Comparison of ENCODE assay signal across 15 cellular contexts in genomic region chr2:133240505-133241230, GRCh38.
A peak's percentile ranks its signal among the peaks of the same experiment; 100 is the strongest.
DNase-seq lines count a peak whose midpoint lies in the region; TF ChIP-seq lines count a peak whose summit lies in the region.
"Had no signal": no experiment of that assay in that cellular context is flagged by ENCODE, and none has a peak within 500 bp of the region (broad histone marks: within the 10 kb centered on the region; RNA-seq: fewer than 3 reads in every experiment).

No MANE protein-coding gene starts in this region.

- peak overlapping the region in 2 of 4 donors; percentile 4 to 19 for H3K4me3 ChIP-seq in esophagus squamous epithelium
- H3K4me3 ChIP-seq in skin epidermis: no peak overlapping the region
- H3K4me3 ChIP-seq: transverse colon had no signal

- in situ Hi-C loops in GM13976 (cut with MboI; ENCODE audit: low sequenced_read_pairs, unreplicated experiment): no loop called here

- intact Hi-C loops in esophagus squamous epithelium (cut with DNase I): no loop called here
- intact Hi-C loops in activated T-helper 1 cell treated with anti-CD3 and anti-CD28 coated beads, Interleukin-12 subunit alpha, Interleukin-12 subunit beta, Interleukin-2, Interleukin-4 antibody, amounts not matched to agents 30 ng/mL and 10 ng/mL and 1 ng/mL, durations not matched to agents 14 hours and 24 hours and 36 hours (cut with micrococcal nuclease): no loop called here

- WGBS in esophagus squamous epithelium, 2 donors: 40 to 59% methylated on average over 5 of the region's 5 CpGs

- no peaks in the 10 kb centered on the region for H3K27me3 Mint-ChIP-seq in activated T-helper 1 cell treated with anti-CD3 and anti-CD28 coated beads, Interleukin-12 subunit alpha, Interleukin-12 subunit beta, Interleukin-2, Interleukin-4 antibody, amounts not matched to agents 30 ng/mL and 10 ng/mL and 1 ng/mL, durations not matched to agents 14 hours and 24 hours and 36 hours (ENCODE audit: insufficient read depth)
- no peaks in the 10 kb centered on the region for H3K27me3 Mint-ChIP-seq in glutamatergic neuron (ENCODE audit: unreplicated experiment)
- H3K27me3 Mint-ChIP-seq: activated CD8-positive, alpha-beta T cell treated with anti-CD3 and anti-CD28 coated beads for 36 hours had no signal

- peak; percentile 43 for DNase-seq in EH (ENCODE audit: low read depth)
- peak; percentile 78 for DNase-seq in NCI-H82 treated with DMSO at 0.1 percent for 48 hours (lab: John Stamatoyannopoulos, UW; ENCODE audit: unreplicated experiment)
- no peak for DNase-seq in esophagus squamous epithelium (lab: John Stamatoyannopoulos, UW)
- no peak for DNase-seq in GM13976 (ENCODE audit: low spot score)
- DNase-seq in activated T-helper 1 cell treated with anti-CD3 and anti-CD28 coated beads, Interleukin-12 subunit alpha, Interleukin-12 subunit beta, Interleukin-2, Interleukin-4 antibody, amounts not matched to agents 30 ng/mL and 10 ng/mL and 1 ng/mL, durations not matched to agents 14 hours and 24 hours and 36 hours (ENCODE audit: low spot score): no peak
- DNase-seq in NCI-H2081 (lab: John Stamatoyannopoulos, UW): no peak
- DNase-seq in glutamatergic neuron: no peak
- DNase-seq: activated CD8-positive, alpha-beta T cell treated with anti-CD3 and anti-CD28 coated beads for 36 hours; activated naive CD4-positive, alpha-beta T cell treated with anti-CD3 and anti-CD28 coated beads for 36 hours; central memory CD4-positive, alpha-beta T cell; DMS53; transverse colon had no signal

- H3K4me1 Mint-ChIP-seq in activated T-helper 1 cell treated with anti-CD3 and anti-CD28 coated beads, Interleukin-12 subunit alpha, Interleukin-12 subunit beta, Interleukin-2, Interleukin-4 antibody, amounts not matched to agents 30 ng/mL and 10 ng/mL and 1 ng/mL, durations not matched to agents 14 hours and 24 hours and 36 hours (ENCODE audit: low read depth): no peaks in the 10 kb centered on the region
- peaks cover 5% of the 10 kb centered on the region for H3K4me1 Mint-ChIP-seq in glutamatergic neuron (ENCODE audit: low read depth, unreplicated experiment)

- H3K27me3 ChIP-seq in esophagus squamous epithelium: no peaks in the 10 kb centered on the region
- H3K27me3 ChIP-seq: transverse colon had no signal

- no peak overlapping the region for H3K27ac Mint-ChIP-seq in activated T-helper 1 cell treated with anti-CD3 and anti-CD28 coated beads, Interleukin-12 subunit alpha, Interleukin-12 subunit beta, Interleukin-2, Interleukin-4 antibody, amounts not matched to agents 30 ng/mL and 10 ng/mL and 1 ng/mL, durations not matched to agents 14 hours and 24 hours and 36 hours
- no peak overlapping the region for H3K27ac Mint-ChIP-seq in glutamatergic neuron (ENCODE audit: unreplicated experiment)
- H3K27ac Mint-ChIP-seq: activated CD8-positive, alpha-beta T cell treated with anti-CD3 and anti-CD28 coated beads for 36 hours; activated naive CD4-positive, alpha-beta T cell treated with anti-CD3 and anti-CD28 coated beads for 36 hours had no signal

- H3K4me1 ChIP-seq in esophagus squamous epithelium: peaks cover 0 to 5% (median 0%) of the 10 kb centered on the region in 3 donors

- no peaks in the 10 kb centered on the region for H3K9me3 Mint-ChIP-seq in activated T-helper 1 cell treated with anti-CD3 and anti-CD28 coated beads, Interleukin-12 subunit alpha, Interleukin-12 subunit beta, Interleukin-2, Interleukin-4 antibody, amounts not matched to agents 30 ng/mL and 10 ng/mL and 1 ng/mL, durations not matched to agents 14 hours and 24 hours and 36 hours
- H3K9me3 Mint-ChIP-seq in glutamatergic neuron (ENCODE audit: unreplicated experiment): no peaks in the 10 kb centered on the region
- H3K9me3 Mint-ChIP-seq: activated CD8-positive, alpha-beta T cell treated with anti-CD3 and anti-CD28 coated beads for 36 hours; activated naive CD4-positive, alpha-beta T cell treated with anti-CD3 and anti-CD28 coated beads for 36 hours; nephron had no signal

- TF ChIP-seq POLR2A in esophagus squamous epithelium (IDR thresholded peaks at IDR 0.05): no peak

- H3K4me3 Mint-ChIP-seq in activated T-helper 1 cell treated with anti-CD3 and anti-CD28 coated beads, Interleukin-12 subunit alpha, Interleukin-12 subunit beta, Interleukin-2, Interleukin-4 antibody, amounts not matched to agents 30 ng/mL and 10 ng/mL and 1 ng/mL, durations not matched to agents 14 hours and 24 hours and 36 hours: no peak overlapping the region
- no peak overlapping the region for H3K4me3 Mint-ChIP-seq in glutamatergic neuron (ENCODE audit: unreplicated experiment)
- H3K4me3 Mint-ChIP-seq: activated CD8-positive, alpha-beta T cell treated with anti-CD3 and anti-CD28 coated beads for 36 hours; activated naive CD4-positive, alpha-beta T cell treated with anti-CD3 and anti-CD28 coated beads for 36 hours; nephron had no signal

- no peaks in the 10 kb centered on the region for H3K9me3 ChIP-seq in esophagus squamous epithelium
- H3K9me3 ChIP-seq: transverse colon had no signal

- H3K36me3 ChIP-seq in esophagus squamous epithelium: no peaks in the 10 kb centered on the region
- H3K36me3 ChIP-seq: transverse colon had no signal

- no peaks in the 10 kb centered on the region for H3K36me3 Mint-ChIP-seq in activated T-helper 1 cell treated with anti-CD3 and anti-CD28 coated beads, Interleukin-12 subunit alpha, Interleukin-12 subunit beta, Interleukin-2, Interleukin-4 antibody, amounts not matched to agents 30 ng/mL and 10 ng/mL and 1 ng/mL, durations not matched to agents 14 hours and 24 hours and 36 hours (ENCODE audit: low read depth)
- no peaks in the 10 kb centered on the region for H3K36me3 Mint-ChIP-seq in glutamatergic neuron (ENCODE audit: unreplicated experiment)

- H3K27ac ChIP-seq in esophagus squamous epithelium: peak overlapping the region in 3 of 4 donors; percentile 2 to 57 (median 32)
- peak overlapping the region in 13 of 21 experiments; percentile 8 to 72 (median 43) for H3K27ac ChIP-seq in skin epidermis
- H3K27ac ChIP-seq: RWPE1 had no signal

- TF ChIP-seq CTCF in esophagus squamous epithelium (IDR thresholded peaks at IDR 0.05) (no peak), GM13976 (IDR thresholded peaks at IDR 0.05; ENCODE audit: borderline replicate concordance, control extremely low read depth, extremely low read depth, insufficient read depth, missing control alignments) (no peak), glutamatergic neuron (IDR thresholded peaks at IDR 0.05; ENCODE audit: partially characterized antibody, unreplicated experiment) (no peak)

Comparison
In these comparisons a context has a peak if more than half of its experiments do, and no peak if none do; other contexts are left out.
1. DNase-seq: peak in EH (single experiment) and NCI-H82 treated with DMSO at 0.1 percent for 48 hours (single experiment); none in esophagus squamous epithelium (single experiment), GM13976 (single experiment), activated T-helper 1 cell treated with anti-CD3 and anti-CD28 coated beads, Interleukin-12 subunit alpha, Interleukin-12 subunit beta, Interleukin-2, Interleukin-4 antibody, amounts not matched to agents 30 ng/mL and 10 ng/mL and 1 ng/mL, durations not matched to agents 14 hours and 24 hours and 36 hours (single experiment), NCI-H2081 (0 of 2) and glutamatergic neuron (single experiment).